ENCODE assay signal across 20 cellular contexts in genomic region chr1:170680428-170680827, GRCh38. TPM values are rescaled to one million over a fixed set of nuclear protein-coding genes. Genes with fewer than 3 reads are reported as not detected.
A peak's percentile ranks its signal among the peaks of the same experiment; 100 is the strongest.
DNase-seq lines count a peak whose midpoint lies in the region; ATAC-seq and TF ChIP-seq lines count a peak whose summit lies in the region.
"Had no signal": no experiment of that assay in that cellular context is flagged by ENCODE, and none has a peak within 500 bp of the region (broad histone marks: within the 10 kb centered on the region; RNA-seq: fewer than 3 reads in every experiment).

No MANE protein-coding gene starts in this region.

- TF ChIP-seq POLR2A in tibial nerve (IDR thresholded peaks at IDR 0.05), result no peak

- no peaks in the 10 kb centered on the region for H3K9me3 ChIP-seq in tibial nerve
- H3K9me3 ChIP-seq: Caco-2, transverse colon had no signal

- no peaks in the 10 kb centered on the region for H3K36me3 ChIP-seq in tibial nerve
- H3K36me3 ChIP-seq: transverse colon had no signal

- peak in 1 of 2 donors; percentile 42 for TF ChIP-seq EP300 in tibial nerve (IDR thresholded peaks at IDR 0.05)

- peak; percentile 59 for DNase-seq in EH (ENCODE audit: low read depth)
- DNase-seq in amniotic epithelial cell (ENCODE audit: low read depth), result peak; percentile 81
- DNase-seq in fibroblast of the aortic adventitia (ENCODE audit: low read depth), result peak; percentile 84
- DNase-seq in skeletal muscle cell (ENCODE audit: low read depth), result peak; percentile 82
- no peak for DNase-seq in stimulated activated CD4-positive, alpha-beta T cell treated with anti-CD3 and anti-CD28 coated beads, Interleukin-4, amount 100 ng/mL, for 1 hour
- no peak for DNase-seq in tibial nerve (ENCODE audit: low spot score in 2 of 2)
- no peak for DNase-seq in NCI-H187 treated with DMSO at 0.1 percent for 48 hours (lab: John Stamatoyannopoulos, UW)
- DNase-seq: activated CD4-positive, alpha-beta T cell treated with anti-CD3 and anti-CD28 coated beads for 48 hours; activated naive CD4-positive, alpha-beta T cell treated with anti-CD3 and anti-CD28 coated beads, Interleukin-2, amount 50 U/mL, for 16 hours; Caco-2; dermis blood vessel endothelial cell; naive thymus-derived CD8-positive, alpha-beta T cell; NCI-H1436 treated with DMSO at 0.1 percent for 48 hours; NCI-H524 treated with DMSO at 0.1 percent for 48 hours; posterior cingulate gyrus; stimulated activated naive CD8-positive, alpha-beta T cell treated with anti-CD3 and anti-CD28 coated beads, Interleukin-15, Interleukin-2, amounts not matched to agents 100 U/mL and 50 U/mL, for 24 hours; T-cell; transverse colon had no signal

- TF ChIP-seq CTCF in fibroblast of the aortic adventitia (IDR thresholded peaks at IDR 0.05; ENCODE audit: insufficient read depth, low read length) (no peak), tibial nerve (IDR thresholded peaks at IDR 0.05) (no peak)

- no peaks in the 10 kb centered on the region for H3K27me3 ChIP-seq in tibial nerve

- no peak for ATAC-seq in GM18867 (IDR thresholded peaks at IDR 0.05; ENCODE audit: unreplicated experiment)
- ATAC-seq: naive thymus-derived CD8-positive, alpha-beta T cell; stimulated activated naive CD8-positive, alpha-beta T cell treated with anti-CD3 and anti-CD28 coated beads, Interleukin-15, Interleukin-2, amounts not matched to agents 100 U/mL and 50 U/mL, for 24 hours; T-cell had no signal

- H3K4me1 ChIP-seq in tibial nerve, result peaks cover 0 to 19% (median 0%) of the 10 kb centered on the region in 4 donors
- H3K4me1 ChIP-seq: Caco-2, transverse colon had no signal

- H3K27ac ChIP-seq in tibial nerve, result peak overlapping the region in 1 of 4 donors; percentile 12
- H3K27ac ChIP-seq: transverse colon had no signal

- H3K4me3 ChIP-seq in fibroblast of the aortic adventitia (ENCODE audit: low read depth, low read length) (no peak overlapping the region), skeletal muscle cell (ENCODE audit: low read depth, low read length) (no peak overlapping the region), tibial nerve (no peak overlapping the region)
- H3K4me3 ChIP-seq: skin epidermis, transverse colon had no signal

- 56 to 64% methylated on average over 3 of the region's 3 CpGs for WGBS in tibial nerve, 2 donors

RNA-seq across cellular contexts. Expression of gene PRRX1, which starts 16.5 kb away (rescaled TPM):
- total RNA-seq in fibroblast of the aortic adventitia (ENCODE audit: low replicate concordance), result 411 and 679 TPM in 2 replicates
- 10 to 100 TPM; 55.5 to 97.5 (median 66.2) TPM for total RNA-seq in tibial nerve
- total RNA-seq: Caco-2; naive thymus-derived CD8-positive, alpha-beta T cell had no signal

Comparison
In these comparisons a context has a peak if more than half of its experiments do, and no peak if none do; other contexts are left out.
1. DNase-seq: peak in EH (single experiment), amniotic epithelial cell (single experiment), fibroblast of the aortic adventitia (single experiment) and skeletal muscle cell (single experiment); none in stimulated activated CD4-positive, alpha-beta T cell treated with anti-CD3 and anti-CD28 coated beads, Interleukin-4, amount 100 ng/mL, for 1 hour (single experiment), tibial nerve (0 of 2) and NCI-H187 treated with DMSO at 0.1 percent for 48 hours (single experiment).